8 cellular contexts compared by ENCODE assay signal in genomic region chr16:1494129-1494640, GRCh38. TPM values are rescaled to one million over a fixed set of nuclear protein-coding genes. Genes with fewer than 3 reads are reported as not detected.
A peak's percentile ranks its signal among the peaks of the same experiment; 100 is the strongest.
DNase-seq lines count a peak whose midpoint lies in the region; ATAC-seq and TF ChIP-seq lines count a peak whose summit lies in the region.

No MANE protein-coding gene starts in this region.

- CTCF ChIA-PET in HEK293T (lab: Yijun Ruan, JAX): no interaction called here
- CTCF ChIA-PET in activated CD4-positive, alpha-beta memory T cell treated with anti-CD3 and anti-CD28 coated beads for 36 hours (lab: Charles Lee): interaction anchor here (1.8 kb wide), 1 partner anchor 131 kb away, joined by 6 read pairs; no protein-coding TSS in a partner anchor

- H3K27me3 ChIP-seq in BLaER1 treated with 17β-estradiol and CSF1 and Interleukin-3, amounts not matched to agents 10 nM and 100 nM: no peaks in the 10 kb centered on the region
- H3K27me3 ChIP-seq in cardiac muscle cell: no peaks in the 10 kb centered on the region
- H3K27me3 ChIP-seq in psoas muscle (ENCODE audit: insufficient read depth in 3 of 3, low read length in 2 of 3): no peaks in the 10 kb centered on the region

- 11 to 24% (median 22%) methylated on average over 25 of the region's 25 CpGs for WGBS in psoas muscle, 3 donors

- TF ChIP-seq CTCF in cardiac muscle cell (IDR thresholded peaks at IDR 0.05; ENCODE audit: low read depth, low read length): peak; percentile 80
- TF ChIP-seq CTCF in psoas muscle (IDR thresholded peaks at IDR 0.05): peak; percentile 65

- H3K27me3 Mint-ChIP-seq in activated CD4-positive, alpha-beta memory T cell treated with anti-CD3 and anti-CD28 coated beads for 36 hours: no peaks in the 10 kb centered on the region

- ATAC-seq in psoas muscle (peak; percentile 60 to 77 (median 70)), GM21367 (IDR thresholded peaks at IDR 0.05; ENCODE audit: unreplicated experiment) (no peak), HG03045 (IDR thresholded peaks at IDR 0.05; ENCODE audit: unreplicated experiment) (no peak)

- peaks cover 44 to 50% (median 48%) of the 10 kb centered on the region in 11 experiments for H3K36me3 ChIP-seq in BLaER1 treated with 17β-estradiol and CSF1 and Interleukin-3, amounts not matched to agents 10 nM and 100 nM
- H3K36me3 ChIP-seq in cardiac muscle cell: peaks cover 3% of the 10 kb centered on the region
- H3K36me3 ChIP-seq in psoas muscle (ENCODE audit: insufficient read depth in 1 of 2, low read depth in 1 of 2): peaks cover 0 to 48% of the 10 kb centered on the region in 2 donors

- peaks cover 19 to 33% (median 30%) of the 10 kb centered on the region in 10 experiments for H3K4me1 ChIP-seq in BLaER1 treated with 17β-estradiol and CSF1 and Interleukin-3, amounts not matched to agents 10 nM and 100 nM
- H3K4me1 ChIP-seq in cardiac muscle cell (ENCODE audit: low read depth): peaks cover 8% of the 10 kb centered on the region
- peaks cover 17% of the 10 kb centered on the region for H3K4me1 ChIP-seq in psoas muscle

- intact Hi-C loops in activated CD4-positive, alpha-beta memory T cell treated with anti-CD3 and anti-CD28 coated beads for 36 hours (cut with micrococcal nuclease): loop anchor here (5.0 kb wide), 1 partner anchor 38 kb away; the partner anchor contains the start of gene TMEM204
- intact Hi-C loops in psoas muscle (cut with DNase I) (loop anchor here (5.0 kb wide), 4 partner anchors 38 to 213 kb away; partner anchors contain the start of genes CRAMP1 (in 2 of the 2), IFT140 (in 2 of the 2), MAPK8IP3 (in 1 of the 2) and TMEM204 (in 1 of the 2)), head of caudate nucleus (cut with DNase I) (loop anchor here (10.0 kb wide), 1 partner anchor 121 kb away; the partner anchor contains the start of genes CRAMP1 and IFT140)

- peaks cover 15% of the 10 kb centered on the region for H3K4me1 Mint-ChIP-seq in activated CD4-positive, alpha-beta memory T cell treated with anti-CD3 and anti-CD28 coated beads for 36 hours (ENCODE audit: low read depth)

- POLR2A ChIA-PET in HEK293T (lab: Yijun Ruan, JAX): interaction anchor here (1.0 to 2.2 kb wide), 5 partner anchors 8 to 212 kb away, joined by 3 to 8 read pairs (median 4); partner anchors contain the start of gene MAPK8IP3
- POLR2A ChIA-PET in activated CD4-positive, alpha-beta memory T cell treated with anti-CD3 and anti-CD28 coated beads for 36 hours (lab: Charles Lee): interaction anchor here (2.6 kb wide), 1 partner anchor 74 kb away, joined by 14 read pairs; the partner anchor contains the start of gene UQCC4

- peak; percentile 61 for DNase-seq in HEK293T (ENCODE audit: extremely low spot score)
- peak; percentile 24 for DNase-seq in activated CD4-positive, alpha-beta memory T cell treated with anti-CD3 and anti-CD28 coated beads for 36 hours
- DNase-seq in cardiac muscle cell (ENCODE audit: low read depth in 1 of 2, low spot score in 1 of 2): peak; percentile 47 to 88
- peak; percentile 75 to 86 for DNase-seq in psoas muscle
- no peak for DNase-seq in head of caudate nucleus

- peaks cover 0 to 56% (median 44%) of the 10 kb centered on the region in 11 experiments; a peak in 17 of 22 replicates for H4K20me1 ChIP-seq in BLaER1 treated with 17β-estradiol and CSF1 and Interleukin-3, amounts not matched to agents 10 nM and 100 nM

- H3K27ac ChIP-seq in BLaER1 treated with 17β-estradiol and CSF1 and Interleukin-3, amounts not matched to agents 10 nM and 100 nM: peak overlapping the region in 9 of 11 experiments; percentile 87 to 97 (median 95); a peak in 18 of 22 replicates
- no peak overlapping the region for H3K27ac ChIP-seq in cardiac muscle cell
- peak overlapping the region; percentile 89 for H3K27ac ChIP-seq in psoas muscle

- H3K9ac ChIP-seq in BLaER1 treated with 17β-estradiol and CSF1 and Interleukin-3, amounts not matched to agents 10 nM and 100 nM: peak overlapping the region; percentile 90 to 98 (median 97)

- peak overlapping the region; percentile 73 to 97 (median 90) for H3K4me3 ChIP-seq in BLaER1 treated with 17β-estradiol and CSF1 and Interleukin-3, amounts not matched to agents 10 nM and 100 nM
- peak overlapping the region; percentile 76 for H3K4me3 ChIP-seq in cardiac muscle cell
- H3K4me3 ChIP-seq in psoas muscle: peak overlapping the region; percentile 81

- peaks cover 21% of the 10 kb centered on the region for H3K36me3 Mint-ChIP-seq in activated CD4-positive, alpha-beta memory T cell treated with anti-CD3 and anti-CD28 coated beads for 36 hours

- H3K9me3 Mint-ChIP-seq in activated CD4-positive, alpha-beta memory T cell treated with anti-CD3 and anti-CD28 coated beads for 36 hours: no peaks in the 10 kb centered on the region

- H3K4me2 ChIP-seq in BLaER1 treated with 17β-estradiol and CSF1 and Interleukin-3, amounts not matched to agents 10 nM and 100 nM: peak overlapping the region; percentile 82 to 100 (median 95)

- peak overlapping the region; percentile 87 for H3K4me3 Mint-ChIP-seq in activated CD4-positive, alpha-beta memory T cell treated with anti-CD3 and anti-CD28 coated beads for 36 hours

- no peaks in the 10 kb centered on the region for H3K9me3 ChIP-seq in BLaER1 treated with 17β-estradiol and CSF1 and Interleukin-3, amounts not matched to agents 10 nM and 100 nM (replicated peaks in 1 of 11)
- H3K9me3 ChIP-seq in cardiac muscle cell (ENCODE audit: low read depth): no peaks in the 10 kb centered on the region
- no peaks in the 10 kb centered on the region for H3K9me3 ChIP-seq in psoas muscle

- H3K27ac Mint-ChIP-seq in activated CD4-positive, alpha-beta memory T cell treated with anti-CD3 and anti-CD28 coated beads for 36 hours: peak overlapping the region; percentile 62

TF ChIP-seq in HEK293T, 16 proteins besides CTCF, POLR2A, EP300 and RAD21:
- TF ChIP-seq L3MBTL2 (conservative IDR thresholded peaks at IDR 0.05) (no peak), FOXA1 (IDR thresholded peaks at IDR 0.05) (no peak), LEF1 (IDR thresholded peaks at IDR 0.05; ENCODE audit: borderline replicate concordance) (no peak), SP1 (IDR thresholded peaks at IDR 0.05) (no peak), ZNF384 (IDR thresholded peaks at IDR 0.05) (no peak), HDGF (IDR thresholded peaks at IDR 0.05; ENCODE audit: borderline replicate concordance) (no peak), SUZ12 (IDR thresholded peaks at IDR 0.05) (no peak), CTBP1 (IDR thresholded peaks at IDR 0.05; ENCODE audit: borderline replicate concordance) (no peak), ELF4 (IDR thresholded peaks at IDR 0.05) (no peak), NFRKB (IDR thresholded peaks at IDR 0.05) (no peak)

RNA-seq across cellular contexts. Expression of gene TELO2, which starts 1.0 kb away (rescaled TPM):
- total RNA-seq in activated CD4-positive, alpha-beta memory T cell treated with anti-CD3 and anti-CD28 coated beads for 36 hours: 10 to 100 TPM; 62.6 to 63.2 TPM
- 48.2 and 51.6 TPM in 2 replicates for total RNA-seq in cardiac muscle cell
- polyA plus RNA-seq in cardiac muscle cell: 50.7 and 58.7 TPM in 2 replicates
- total RNA-seq in psoas muscle: 10 to 100 TPM; 15.8 to 23.8 (median 19.6) TPM
- polyA plus RNA-seq in psoas muscle: 10 to 100 TPM; 11.6 to 18.3 (median 14.0) TPM

RNA-seq across cellular contexts. Expression of gene PTX4, which starts 5.4 kb away (rescaled TPM):
- total RNA-seq in activated CD4-positive, alpha-beta memory T cell treated with anti-CD3 and anti-CD28 coated beads for 36 hours: not detected
- total RNA-seq in cardiac muscle cell (0.30 and 0.49 TPM in 2 replicates), psoas muscle (under 1 TPM in 1 of 4 donors, not detected in 3; 0.26 TPM)
- polyA plus RNA-seq in cardiac muscle cell (not detected in 2 replicates), psoas muscle (under 1 TPM in 2 of 3 donors, not detected in 1; 0.04 to 0.23 TPM)

RNA-seq across cellular contexts. Expression of gene CLCN7, which starts 19.4 kb away (rescaled TPM):
- total RNA-seq in activated CD4-positive, alpha-beta memory T cell treated with anti-CD3 and anti-CD28 coated beads for 36 hours: 10 to 100 TPM; 27.1 to 33.6 TPM
- 50.1 and 86.2 TPM in 2 replicates for total RNA-seq in cardiac muscle cell
- 47.0 and 57.6 TPM in 2 replicates for polyA plus RNA-seq in cardiac muscle cell
- total RNA-seq in psoas muscle: 10 to 100 TPM; 41.2 to 65.4 (median 46.2) TPM
- polyA plus RNA-seq in psoas muscle: 10 to 100 TPM; 27.0 to 33.6 (median 29.7) TPM

RNA-seq across cellular contexts. Expression of gene TMEM204, which starts 39.3 kb away (rescaled TPM):
- 10 to 100 TPM; 14.8 to 15.5 TPM for total RNA-seq in activated CD4-positive, alpha-beta memory T cell treated with anti-CD3 and anti-CD28 coated beads for 36 hours
- total RNA-seq in cardiac muscle cell: 0.39 and 0.83 TPM in 2 replicates
- 0.44 and 1.6 TPM in 2 replicates for polyA plus RNA-seq in cardiac muscle cell
- 10 to 100 TPM in 2 of 4 donors, 1 to 10 TPM in 2; 7.5 to 21.7 (median 10.2) TPM for total RNA-seq in psoas muscle
- polyA plus RNA-seq in psoas muscle: 10 to 100 TPM; 11.8 to 22.3 (median 12.0) TPM

RNA-seq across cellular contexts. Expression of gene CCDC154, which starts 49.8 kb away (rescaled TPM):
- 1 to 10 TPM; 1.5 to 3.0 TPM for total RNA-seq in activated CD4-positive, alpha-beta memory T cell treated with anti-CD3 and anti-CD28 coated beads for 36 hours
- total RNA-seq in cardiac muscle cell (0.32 and 1.5 TPM in 2 replicates), psoas muscle (1 to 10 TPM in 1 of 4 donors, under 1 TPM in 3; 0.27 to 1.5 (median 0.55) TPM)
- polyA plus RNA-seq in cardiac muscle cell (0.49 and 0.64 TPM in 2 replicates), psoas muscle (under 1 TPM in 2 of 3 donors, not detected in 1; 0.21 to 0.38 TPM)

Comparison
In these comparisons a context has a peak if more than half of its experiments do, and no peak if none do; other contexts are left out.
1. DNase-seq: peak in HEK293T (single experiment), activated CD4-positive, alpha-beta memory T cell treated with anti-CD3 and anti-CD28 coated beads for 36 hours (single experiment), cardiac muscle cell (2 of 2) and psoas muscle (2 of 2); none in head of caudate nucleus (0 of 42).
2. ATAC-seq: peak in psoas muscle (4 of 4); none in GM21367 (single experiment) and HG03045 (single experiment).
3. Peak in every context shown above with its lines, with median percentiles within 50 percentile points of each other: H3K4me3 ChIP-seq.